In genomic region chr20:47125553-47126373, GRCh38 we compare ENCODE assay signal across 9 cellular contexts.
A peak's percentile ranks its signal among the peaks of the same experiment; 100 is the strongest.
DNase-seq lines count a peak whose midpoint lies in the region; ATAC-seq and TF ChIP-seq lines count a peak whose summit lies in the region.
"Had no signal": no experiment of that assay in that cellular context is flagged by ENCODE, and none has a peak within 500 bp of the region (broad histone marks: within the 10 kb centered on the region; RNA-seq: fewer than 3 reads in every experiment).

No MANE protein-coding gene starts in this region.

- DNase-seq in HPDE6-E6E7 (ENCODE audit: extremely low spot score) (peak; percentile 97), WTC11 (ENCODE audit: low spot score) (no peak), right cardiac atrium (peak in 2 of 3 donors; percentile 46 to 62), stomach (no peak), HuH-7.5 (ENCODE audit: low spot score) (no peak), ACHN (no peak)
- DNase-seq: activated naive CD8-positive, alpha-beta T cell treated with anti-CD3 and anti-CD28 coated beads, Interleukin-2, amount 50 U/mL, for 24 hours had no signal

- no peak for TF ChIP-seq EP300 in stomach (IDR thresholded peaks at IDR 0.05)

- H3K27ac ChIP-seq in right cardiac atrium (ENCODE audit: low read length) (peak overlapping the region; percentile 12), stomach (peak overlapping the region; percentile 51 to 80 (median 74))

- POLR2A ChIA-PET in WTC11 (lab: Charles Lee) = no interaction called here

- H3K36me3 Mint-ChIP-seq in WTC11 = no peaks in the 10 kb centered on the region

- TF ChIP-seq CTCF in WTC11 (IDR thresholded peaks at IDR 0.05) (no peak), stomach (IDR thresholded peaks at IDR 0.05) (no peak)

- H3K4me1 Mint-ChIP-seq in WTC11 = peaks cover 8% of the 10 kb centered on the region
- H3K4me1 Mint-ChIP-seq: activated naive CD8-positive, alpha-beta T cell treated with anti-CD3 and anti-CD28 coated beads, Interleukin-2, amount 50 U/mL, for 24 hours had no signal

- no peaks in the 10 kb centered on the region for H3K9me3 ChIP-seq in right cardiac atrium (ENCODE audit: control insufficient read depth, low read length)
- H3K9me3 ChIP-seq in stomach = no peaks in the 10 kb centered on the region

- H3K27ac Mint-ChIP-seq in WTC11 = peak overlapping the region; percentile 10
- H3K27ac Mint-ChIP-seq: activated naive CD8-positive, alpha-beta T cell treated with anti-CD3 and anti-CD28 coated beads, Interleukin-2, amount 50 U/mL, for 24 hours had no signal

- CTCF ChIA-PET in WTC11 (lab: Charles Lee) = interaction anchor here (0.6 to 0.8 kb wide), 2 partner anchors 9 to 657 kb away, joined by 3 read pairs; no protein-coding TSS in a partner anchor

- intact Hi-C loops in right cardiac atrium (cut with DNase I) = no loop called here
- intact Hi-C loops in stomach (cut with DNase I; ENCODE audit: low total_unique reads) = no loop called here

- no peak overlapping the region for H3K4me3 Mint-ChIP-seq in WTC11
- H3K4me3 Mint-ChIP-seq: activated naive CD8-positive, alpha-beta T cell treated with anti-CD3 and anti-CD28 coated beads, Interleukin-2, amount 50 U/mL, for 24 hours had no signal

- H3K36me3 ChIP-seq in stomach = no peaks in the 10 kb centered on the region

- H3K9me3 Mint-ChIP-seq in WTC11 = peaks cover 3% of the 10 kb centered on the region; the same call in 1 of the 2 replicates
- H3K9me3 Mint-ChIP-seq: activated naive CD8-positive, alpha-beta T cell treated with anti-CD3 and anti-CD28 coated beads, Interleukin-2, amount 50 U/mL, for 24 hours had no signal

- ATAC-seq in WTC11 (peak; percentile 58), right cardiac atrium (peak; percentile 64), GM21717 (IDR thresholded peaks at IDR 0.05; ENCODE audit: unreplicated experiment) (no peak), GM21723 (IDR thresholded peaks at IDR 0.05; ENCODE audit: unreplicated experiment) (no peak)
- ATAC-seq: activated naive CD8-positive, alpha-beta T cell treated with anti-CD3 and anti-CD28 coated beads, Interleukin-2, amount 50 U/mL, for 24 hours had no signal

- H3K4me1 ChIP-seq in right cardiac atrium (ENCODE audit: control insufficient read depth, insufficient read depth, low read length) (peaks cover 10% of the 10 kb centered on the region), stomach (peaks cover 24 to 31% (median 29%) of the 10 kb centered on the region in 4 donors)

- in situ Hi-C loops in ACHN (cut with HindIII; ENCODE audit: low pct_ligation_motif_present, low pct_unique_long_range_greater_than_20kb, low sequenced_read_pairs) = loop anchor here (25.0 kb wide), 1 partner anchor 363 kb away; no protein-coding TSS in a partner anchor

- no peak for TF ChIP-seq POLR2A in stomach (IDR thresholded peaks at IDR 0.05)

- WGBS in right cardiac atrium = 58% methylated on average over 15 of the region's 15 CpGs
- 41 to 56% (median 50%) methylated on average over 7 to 15 of the region's 15 CpGs for WGBS in stomach, 5 donors

- no peaks in the 10 kb centered on the region for H3K27me3 Mint-ChIP-seq in WTC11 (ENCODE audit: low read depth)

- no peaks in the 10 kb centered on the region for H3K27me3 ChIP-seq in right cardiac atrium (ENCODE audit: control insufficient read depth, insufficient read depth)
- peaks cover 0 to 16% (median 0%) of the 10 kb centered on the region in 3 donors for H3K27me3 ChIP-seq in stomach

- H3K4me3 ChIP-seq in right cardiac atrium (ENCODE audit: low read length) (no peak overlapping the region), stomach (no peak overlapping the region)

TF ChIP-seq in WTC11, 78 proteins besides CTCF, POLR2A, EP300 and RAD21 (continues in another document):
- no peak for TF ChIP-seq MAX (CRISPR knock-in tag; IDR thresholded peaks at IDR 0.05)
- TF ChIP-seq, protein P1, sequence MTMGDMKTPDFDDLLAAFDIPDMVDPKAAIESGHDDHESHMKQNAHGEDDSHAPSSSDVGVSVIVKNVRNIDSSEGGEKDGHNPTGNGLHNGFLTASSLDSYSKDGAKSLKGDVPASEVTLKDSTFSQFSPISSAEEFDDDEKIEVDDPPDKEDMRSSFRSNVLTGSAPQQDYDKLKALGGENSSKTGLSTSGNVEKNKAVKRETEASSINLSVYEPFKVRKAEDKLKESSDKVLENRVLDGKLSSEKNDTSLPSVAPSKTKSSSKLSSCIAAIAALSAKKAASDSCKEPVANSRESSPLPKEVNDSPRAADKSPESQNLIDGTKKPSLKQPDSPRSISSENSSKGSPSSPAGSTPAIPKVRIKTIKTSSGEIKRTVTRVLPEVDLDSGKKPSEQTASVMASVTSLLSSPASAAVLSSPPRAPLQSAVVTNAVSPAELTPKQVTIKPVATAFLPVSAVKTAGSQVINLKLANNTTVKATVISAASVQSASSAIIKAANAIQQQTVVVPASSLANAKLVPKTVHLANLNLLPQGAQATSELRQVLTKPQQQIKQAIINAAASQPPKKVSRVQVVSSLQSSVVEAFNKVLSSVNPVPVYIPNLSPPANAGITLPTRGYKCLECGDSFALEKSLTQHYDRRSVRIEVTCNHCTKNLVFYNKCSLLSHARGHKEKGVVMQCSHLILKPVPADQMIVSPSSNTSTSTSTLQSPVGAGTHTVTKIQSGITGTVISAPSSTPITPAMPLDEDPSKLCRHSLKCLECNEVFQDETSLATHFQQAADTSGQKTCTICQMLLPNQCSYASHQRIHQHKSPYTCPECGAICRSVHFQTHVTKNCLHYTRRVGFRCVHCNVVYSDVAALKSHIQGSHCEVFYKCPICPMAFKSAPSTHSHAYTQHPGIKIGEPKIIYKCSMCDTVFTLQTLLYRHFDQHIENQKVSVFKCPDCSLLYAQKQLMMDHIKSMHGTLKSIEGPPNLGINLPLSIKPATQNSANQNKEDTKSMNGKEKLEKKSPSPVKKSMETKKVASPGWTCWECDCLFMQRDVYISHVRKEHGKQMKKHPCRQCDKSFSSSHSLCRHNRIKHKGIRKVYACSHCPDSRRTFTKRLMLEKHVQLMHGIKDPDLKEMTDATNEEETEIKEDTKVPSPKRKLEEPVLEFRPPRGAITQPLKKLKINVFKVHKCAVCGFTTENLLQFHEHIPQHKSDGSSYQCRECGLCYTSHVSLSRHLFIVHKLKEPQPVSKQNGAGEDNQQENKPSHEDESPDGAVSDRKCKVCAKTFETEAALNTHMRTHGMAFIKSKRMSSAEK (CRISPR knock-in tag; IDR thresholded peaks at IDR 0.05; ENCODE audit: borderline replicate concordance) = no peak
- TF ChIP-seq ZNF138 (CRISPR knock-in tag; conservative IDR thresholded peaks at IDR 0.05) = no peak
- no peak for TF ChIP-seq TEAD1 (CRISPR knock-in tag; IDR thresholded peaks at IDR 0.05)
- TF ChIP-seq ARID4B (CRISPR knock-in tag; IDR thresholded peaks at IDR 0.05; ENCODE audit: borderline replicate concordance) = no peak
- no peak for TF ChIP-seq ZNF396 (CRISPR knock-in tag; IDR thresholded peaks at IDR 0.05; ENCODE audit: borderline replicate concordance)
- no peak for TF ChIP-seq CREM (CRISPR knock-in tag; IDR thresholded peaks at IDR 0.05)
- TF ChIP-seq CBFB (CRISPR knock-in tag; IDR thresholded peaks at IDR 0.05; ENCODE audit: low read depth) = no peak
- no peak for TF ChIP-seq IRF2 (CRISPR knock-in tag; IDR thresholded peaks at IDR 0.05; ENCODE audit: borderline replicate concordance, low read depth)
- no peak for TF ChIP-seq SMAD4 (CRISPR knock-in tag; IDR thresholded peaks at IDR 0.05)
- no peak for TF ChIP-seq SMAD3 (CRISPR knock-in tag; IDR thresholded peaks at IDR 0.05; ENCODE audit: borderline replicate concordance)
- TF ChIP-seq E2F5 (CRISPR knock-in tag; IDR thresholded peaks at IDR 0.05) = no peak

Comparison
In these comparisons a context has a peak if more than half of its experiments do, and no peak if none do; other contexts are left out.
1. DNase-seq: peak in HPDE6-E6E7 (single experiment) and right cardiac atrium (2 of 3); none in WTC11 (single experiment), stomach (single experiment), HuH-7.5 (single experiment) and ACHN (single experiment).
2. ATAC-seq: peak in WTC11 (single experiment) and right cardiac atrium (2 of 2); none in GM21717 (single experiment) and GM21723 (single experiment).